In genomic region chr16:70455910-70456309, GRCh38 we compare ENCODE assay signal across 13 cellular contexts. TPM values are rescaled to one million over a fixed set of nuclear protein-coding genes. Genes with fewer than 3 reads are reported as not detected.
DNase-seq lines count a peak whose midpoint lies in the region; ATAC-seq and TF ChIP-seq lines count a peak whose summit lies in the region.
"Had no signal": no experiment of that assay in that cellular context is flagged by ENCODE, and none has a peak within 500 bp of the region (broad histone marks: within the 10 kb centered on the region; RNA-seq: fewer than 3 reads in every experiment).

No MANE protein-coding gene starts in this region.

- DNase-seq in activated naive CD4-positive, alpha-beta T cell treated with anti-CD3 and anti-CD28 coated beads for 36 hours = no peak
- DNase-seq in activated naive CD4-positive, alpha-beta T cell treated with anti-CD3 and anti-CD28 coated beads, Interleukin-2, amount 50 U/mL, for 72 hours (ENCODE audit: low spot score in 2 of 2) = no peak
- no peak for DNase-seq in activated naive CD8-positive, alpha-beta T cell treated with anti-CD3 and anti-CD28 coated beads, Interleukin-2, amount 50 U/mL, for 24 hours
- DNase-seq in nephron progenitor cell = no peak
- no peak for DNase-seq in COLO668 (lab: John Stamatoyannopoulos, UW; ENCODE audit: unreplicated experiment)
- no peak for DNase-seq in NCI-H446 treated with DMSO at 0.1 percent for 48 hours (lab: John Stamatoyannopoulos, UW)
- DNase-seq: dermis blood vessel endothelial cell, NCI-H187 treated with DMSO at 0.1 percent for 48 hours had no signal

- no peaks in the 10 kb centered on the region; a peak in 1 of 3 replicates for H3K36me3 ChIP-seq in HEK293 (ENCODE audit: control insufficient read depth in 2 of 2, insufficient read depth in 1 of 2, low read length in 2 of 2)
- H3K36me3 ChIP-seq: neutrophil had no signal

- CTCF ChIA-PET in activated naive CD4-positive, alpha-beta T cell treated with anti-CD3 and anti-CD28 coated beads for 36 hours (lab: Charles Lee) = interaction anchor here (0.6 to 1.5 kb wide), 7 partner anchors 20 to 646 kb away, joined by 3 to 6 read pairs (median 3); no protein-coding TSS in a partner anchor
- CTCF ChIA-PET in HEK293 (lab: Yijun Ruan, JAX) = interaction anchor here (0.6 to 1.2 kb wide), 4 partner anchors 55 to 68 kb away, joined by 3 to 5 read pairs (median 4); no protein-coding TSS in a partner anchor

- H3K36me3 Mint-ChIP-seq in activated naive CD4-positive, alpha-beta T cell treated with anti-CD3 and anti-CD28 coated beads for 36 hours (ENCODE audit: low read depth) = no peaks in the 10 kb centered on the region
- peaks cover 0 to 7% of the 10 kb centered on the region in 2 donors for H3K36me3 Mint-ChIP-seq in activated naive CD4-positive, alpha-beta T cell treated with anti-CD3 and anti-CD28 coated beads, Interleukin-2, amount 50 U/mL, for 72 hours
- no peaks in the 10 kb centered on the region for H3K36me3 Mint-ChIP-seq in activated naive CD8-positive, alpha-beta T cell treated with anti-CD3 and anti-CD28 coated beads, Interleukin-2, amount 50 U/mL, for 24 hours (ENCODE audit: low read depth)
- H3K36me3 Mint-ChIP-seq in nephron progenitor cell (ENCODE audit: low read depth) = no peaks in the 10 kb centered on the region
- H3K36me3 Mint-ChIP-seq: stimulated activated memory B cell treated with anti-CD40 and anti-IgM and Interleukin-4, amounts not matched to agents 10 μg/mL and 1 μg/mL and 100 μg/mL, for 72 hours had no signal

- ATAC-seq in activated naive CD4-positive, alpha-beta T cell treated with anti-CD3 and anti-CD28 coated beads, Interleukin-2, amount 50 U/mL, for 72 hours = no peak
- no peak for ATAC-seq in activated naive CD8-positive, alpha-beta T cell treated with anti-CD3 and anti-CD28 coated beads, Interleukin-2, amount 50 U/mL, for 24 hours
- ATAC-seq in HG03521 (IDR thresholded peaks at IDR 0.05; ENCODE audit: unreplicated experiment) = no peak
- ATAC-seq: Panc1; stimulated activated memory B cell treated with anti-CD40 and anti-IgM and Interleukin-4, amounts not matched to agents 10 μg/mL and 1 μg/mL and 100 μg/mL, for 72 hours had no signal

- H3K27ac ChIP-seq in HEK293 (ENCODE audit: extremely low read depth, low read depth, low read length) = no peak overlapping the region
- H3K27ac ChIP-seq: neutrophil had no signal

- H3K4me1 ChIP-seq in HEK293 (ENCODE audit: control insufficient read depth, insufficient read depth, low read length) = no peaks in the 10 kb centered on the region

- no peaks in the 10 kb centered on the region for H3K9me3 ChIP-seq in HEK293 (ENCODE audit: control insufficient read depth, insufficient read depth, low read depth, low read length)
- H3K9me3 ChIP-seq: neutrophil had no signal

- intact Hi-C loops in activated naive CD4-positive, alpha-beta T cell treated with anti-CD3 and anti-CD28 coated beads for 36 hours (cut with micrococcal nuclease) = loop anchor here (2.0 kb wide), 3 partner anchors 51 to 67 kb away; partner anchors contain the start of genes COG4 and SF3B3

- H3K4me3 Mint-ChIP-seq in activated naive CD4-positive, alpha-beta T cell treated with anti-CD3 and anti-CD28 coated beads for 36 hours = peak overlapping the region; percentile 86
- peak overlapping the region; percentile 88 for H3K4me3 Mint-ChIP-seq in activated naive CD8-positive, alpha-beta T cell treated with anti-CD3 and anti-CD28 coated beads, Interleukin-2, amount 50 U/mL, for 24 hours
- peak overlapping the region; percentile 88 for H3K4me3 Mint-ChIP-seq in nephron progenitor cell

- no peaks in the 10 kb centered on the region for H3K9me3 Mint-ChIP-seq in activated naive CD4-positive, alpha-beta T cell treated with anti-CD3 and anti-CD28 coated beads for 36 hours
- H3K9me3 Mint-ChIP-seq in activated naive CD4-positive, alpha-beta T cell treated with anti-CD3 and anti-CD28 coated beads, Interleukin-2, amount 50 U/mL, for 72 hours = no peaks in the 10 kb centered on the region
- no peaks in the 10 kb centered on the region for H3K9me3 Mint-ChIP-seq in activated naive CD8-positive, alpha-beta T cell treated with anti-CD3 and anti-CD28 coated beads, Interleukin-2, amount 50 U/mL, for 24 hours
- no peaks in the 10 kb centered on the region for H3K9me3 Mint-ChIP-seq in nephron progenitor cell
- H3K9me3 Mint-ChIP-seq: stimulated activated memory B cell treated with anti-CD40 and anti-IgM and Interleukin-4, amounts not matched to agents 10 μg/mL and 1 μg/mL and 100 μg/mL, for 72 hours had no signal

- H3K4me3 ChIP-seq in HEK293 (ENCODE audit: low read depth, low read length) = no peak overlapping the region

- TF ChIP-seq CTCF in HEK293 (tag by site-specific recombination; IDR thresholded peaks at IDR 0.05) = peak; percentile 9; the same call in 1 of the 2 replicates
- TF ChIP-seq CTCF in nephron progenitor cell (IDR thresholded peaks at IDR 0.05) = no peak

- no peak overlapping the region for H3K27ac Mint-ChIP-seq in activated naive CD4-positive, alpha-beta T cell treated with anti-CD3 and anti-CD28 coated beads for 36 hours
- H3K27ac Mint-ChIP-seq in activated naive CD4-positive, alpha-beta T cell treated with anti-CD3 and anti-CD28 coated beads, Interleukin-2, amount 50 U/mL, for 72 hours = no peak overlapping the region
- H3K27ac Mint-ChIP-seq in activated naive CD8-positive, alpha-beta T cell treated with anti-CD3 and anti-CD28 coated beads, Interleukin-2, amount 50 U/mL, for 24 hours = no peak overlapping the region
- peak overlapping the region; percentile 42 for H3K27ac Mint-ChIP-seq in nephron progenitor cell

- POLR2A ChIA-PET in HEK293 (lab: Yijun Ruan, JAX) = interaction anchor here (1.1 to 3.8 kb wide), 2 partner anchors 16 to 75 kb away, joined by 3 to 31 read pairs; partner anchors contain the start of gene ST3GAL2

- peaks cover 18% of the 10 kb centered on the region for H3K4me1 Mint-ChIP-seq in activated naive CD4-positive, alpha-beta T cell treated with anti-CD3 and anti-CD28 coated beads for 36 hours (ENCODE audit: low read depth)
- peaks cover 15% of the 10 kb centered on the region for H3K4me1 Mint-ChIP-seq in activated naive CD8-positive, alpha-beta T cell treated with anti-CD3 and anti-CD28 coated beads, Interleukin-2, amount 50 U/mL, for 24 hours
- peaks cover 17% of the 10 kb centered on the region for H3K4me1 Mint-ChIP-seq in nephron progenitor cell

- no peaks in the 10 kb centered on the region for H3K27me3 Mint-ChIP-seq in activated naive CD4-positive, alpha-beta T cell treated with anti-CD3 and anti-CD28 coated beads for 36 hours (ENCODE audit: low read depth)
- no peaks in the 10 kb centered on the region for H3K27me3 Mint-ChIP-seq in activated naive CD8-positive, alpha-beta T cell treated with anti-CD3 and anti-CD28 coated beads, Interleukin-2, amount 50 U/mL, for 24 hours
- peaks cover 5% of the 10 kb centered on the region for H3K27me3 Mint-ChIP-seq in nephron progenitor cell (ENCODE audit: low read depth, poor library complexity)
- H3K27me3 Mint-ChIP-seq: stimulated activated memory B cell treated with anti-CD40 and anti-IgM and Interleukin-4, amounts not matched to agents 10 μg/mL and 1 μg/mL and 100 μg/mL, for 72 hours had no signal

TF ChIP-seq in HEK293, 187 proteins besides CTCF, POLR2A, EP300 and RAD21:
- TF ChIP-seq ZFP69B (tag by site-specific recombination; IDR thresholded peaks at IDR 0.05) (no peak), GLI4 (tag by site-specific recombination; IDR thresholded peaks at IDR 0.05) (no peak), ZNF621 (tag by site-specific recombination; IDR thresholded peaks at IDR 0.05) (no peak), ZBTB6 (tag by site-specific recombination; IDR thresholded peaks at IDR 0.05) (no peak)

RNA-seq across cellular contexts. Expression of gene FCSK, which starts 1.5 kb away (rescaled TPM):
- total RNA-seq in activated naive CD4-positive, alpha-beta T cell treated with anti-CD3 and anti-CD28 coated beads for 36 hours = 10 to 100 TPM; 12.2 to 12.6 TPM
- 10 to 100 TPM in 1 of 2 donors, 1 to 10 TPM in 1; 6.1 to 16.6 TPM for total RNA-seq in activated naive CD4-positive, alpha-beta T cell treated with anti-CD3 and anti-CD28 coated beads, Interleukin-2, amount 50 U/mL, for 72 hours

RNA-seq across cellular contexts. Expression of gene ST3GAL2, which starts 17.0 kb away (rescaled TPM):
- total RNA-seq in activated naive CD4-positive, alpha-beta T cell treated with anti-CD3 and anti-CD28 coated beads for 36 hours = 1 to 10 TPM; 9.3 to 9.9 TPM
- total RNA-seq in activated naive CD4-positive, alpha-beta T cell treated with anti-CD3 and anti-CD28 coated beads, Interleukin-2, amount 50 U/mL, for 72 hours = 10 to 100 TPM; 13.9 to 18.2 TPM
